15 cellular contexts compared by ENCODE assay signal in genomic region chr3:158094917-158095301, GRCh38. TPM values are rescaled to one million over a fixed set of nuclear protein-coding genes. Genes with fewer than 3 reads are reported as not detected.
DNase-seq lines count a peak whose midpoint lies in the region; ATAC-seq and TF ChIP-seq lines count a peak whose summit lies in the region.
"Had no signal": no experiment of that assay in that cellular context is flagged by ENCODE, and none has a peak within 500 bp of the region (broad histone marks: within the 10 kb centered on the region; RNA-seq: fewer than 3 reads in every experiment).

No MANE protein-coding gene starts in this region.

- no peak for ATAC-seq in left cardiac atrium
- ATAC-seq in left ventricle myocardium superior: no peak
- peak; percentile 21 for ATAC-seq in HG02938 (IDR thresholded peaks at IDR 0.05; ENCODE audit: unreplicated experiment)
- no peak for ATAC-seq in GM18858 (IDR thresholded peaks at IDR 0.05; ENCODE audit: unreplicated experiment)
- ATAC-seq in GM19467 (IDR thresholded peaks at IDR 0.05; ENCODE audit: unreplicated experiment): no peak
- ATAC-seq: Panc1, right lobe of liver had no signal

- intact Hi-C loops in left cardiac atrium (cut with DNase I): loop anchor here in 1 of 2 donors (5.0 kb wide), 1 partner anchor 337 kb away; no protein-coding TSS in a partner anchor
- intact Hi-C loops in left ventricle myocardium superior (cut with micrococcal nuclease): no loop called here

- H3K27ac Mint-ChIP-seq in type B pancreatic cell: no peak overlapping the region

- peaks cover 100% of the 10 kb centered on the region for H3K27me3 Mint-ChIP-seq in type B pancreatic cell

- H3K4me1 Mint-ChIP-seq in type B pancreatic cell (ENCODE audit: unreplicated experiment): peaks cover 17% of the 10 kb centered on the region

- WGBS in ectodermal cell, 2 experiments: 1 to 2% methylated on average over 17 of the region's 17 CpGs

- H3K9me3 Mint-ChIP-seq in type B pancreatic cell: no peaks in the 10 kb centered on the region

- H3K9me3 ChIP-seq in ectodermal cell (ENCODE audit: control insufficient read depth, low read length): no peaks in the 10 kb centered on the region
- H3K9me3 ChIP-seq: right lobe of liver had no signal

- peak overlapping the region; percentile 32 for H3K4me3 ChIP-seq in ectodermal cell (ENCODE audit: insufficient read depth, low read depth, low read length)
- H3K4me3 ChIP-seq: right lobe of liver had no signal

- no peak for TF ChIP-seq CTCF in type B pancreatic cell (conservative IDR thresholded peaks at IDR 0.05)

- no peaks in the 10 kb centered on the region for H3K36me3 ChIP-seq in ectodermal cell (ENCODE audit: control insufficient read depth, insufficient read depth, low read length)
- H3K36me3 ChIP-seq: right lobe of liver had no signal

- no peaks in the 10 kb centered on the region for H3K36me3 Mint-ChIP-seq in type B pancreatic cell
- H3K36me3 Mint-ChIP-seq: memory B cell had no signal

- H3K4me1 ChIP-seq in ectodermal cell (ENCODE audit: control insufficient read depth, insufficient read depth, low read length): no peaks in the 10 kb centered on the region
- H3K4me1 ChIP-seq: right lobe of liver had no signal

- no peak overlapping the region for H3K27ac ChIP-seq in ectodermal cell (ENCODE audit: insufficient read depth, low read depth, low read length, poor library complexity, severe bottlenecking)
- H3K27ac ChIP-seq: right lobe of liver had no signal

- H3K4me3 Mint-ChIP-seq in type B pancreatic cell: peak overlapping the region; percentile 41
- H3K4me3 Mint-ChIP-seq: memory B cell had no signal

- DNase-seq in left cardiac atrium (peak; percentile 20), left ventricle myocardium superior (no peak), type B pancreatic cell (ENCODE audit: extremely low spot score, unreplicated experiment) (no peak), amniotic stem cell (lab: John Stamatoyannopoulos, UW) (no peak)
- DNase-seq: 8988T, DMS79 treated with DMSO at 0.1 percent for 48 hours, NCI-H187 treated with DMSO at 0.1 percent for 48 hours had no signal

- peaks cover 99% of the 10 kb centered on the region for H3K27me3 ChIP-seq in ectodermal cell (ENCODE audit: control insufficient read depth, insufficient read depth, low read length, poor library complexity, severe bottlenecking)

RNA-seq across cellular contexts. Expression of gene SHOX2, which starts 11.3 kb away (rescaled TPM):
- total RNA-seq in left cardiac atrium (1 to 10 TPM; 1.5 to 3.5 TPM), left ventricle myocardium superior (0.87 TPM), type B pancreatic cell (ENCODE audit: low replicate concordance) (1.3 and 4.7 TPM in 2 replicates)
- 0.72 TPM for polyA plus RNA-seq in ectodermal cell (2013, experiment 1 of 4)
- 1.0 TPM for polyA plus RNA-seq in ectodermal cell (2013, experiment 2 of 4)
- polyA plus RNA-seq in ectodermal cell (2013, experiment 3 of 4): 0.75 TPM
- polyA plus RNA-seq in ectodermal cell (2013, experiment 4 of 4): 0.61 TPM
- total RNA-seq: bronchial epithelial cell had no signal

RNA-seq across cellular contexts. Expression of gene RSRC1, which starts 15.0 kb away (rescaled TPM):
- total RNA-seq in left cardiac atrium (10 to 100 TPM; 22.6 to 23.6 TPM), left ventricle myocardium superior (20.6 TPM), type B pancreatic cell (ENCODE audit: low replicate concordance) (29.3 and 34.6 TPM in 2 replicates)
- 42.2 TPM for polyA plus RNA-seq in ectodermal cell (2013, experiment 1 of 4)
- 44.6 TPM for polyA plus RNA-seq in ectodermal cell (2013, experiment 2 of 4)
- polyA plus RNA-seq in ectodermal cell (2013, experiment 3 of 4): 32.1 TPM
- polyA plus RNA-seq in ectodermal cell (2013, experiment 4 of 4): 39.3 TPM
